In the genomic region with DNA sequence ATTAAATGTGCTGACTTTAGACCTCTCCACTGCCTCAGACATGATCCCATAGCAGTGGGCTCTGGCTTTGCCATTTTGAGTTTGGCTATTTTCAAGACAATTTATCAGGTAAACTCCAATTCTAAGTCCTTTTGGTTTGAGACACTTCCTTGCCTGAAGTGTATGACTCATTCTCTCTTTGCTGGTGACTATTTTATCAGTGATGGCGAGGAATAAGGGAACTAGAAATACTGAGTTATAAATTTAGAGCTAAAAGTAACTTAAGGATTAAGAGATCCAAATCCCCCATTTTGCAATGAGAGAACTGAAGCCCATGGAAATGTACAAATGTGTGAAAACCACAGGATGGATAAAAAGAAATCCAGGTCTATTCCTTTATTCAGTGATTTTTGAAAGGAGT, we compare ENCODE assay signal across 2 cellular contexts.
A peak's percentile ranks its signal among the peaks of the same experiment; 100 is the strongest.
TF ChIP-seq lines count a peak whose summit lies in the region.

No MANE protein-coding gene starts in this region.

TF ChIP-seq in A549, 52 proteins besides CTCF, POLR2A, EP300 and RAD21:
- no peak for TF ChIP-seq BCL3 (IDR thresholded peaks at IDR 0.05)
- no peak for TF ChIP-seq FOSL2 (IDR thresholded peaks at IDR 0.05)
- TF ChIP-seq FOSL2 (CRISPR knock-in tag; IDR thresholded peaks at IDR 0.05), result peak; percentile 40

TF ChIP-seq in IMR-90, 13 proteins besides CTCF, POLR2A, EP300 and RAD21 (continued from another document):
- no peak for TF ChIP-seq USF2 (IDR thresholded peaks at IDR 0.05; ENCODE audit: low read depth, low read length)
- no peak for TF ChIP-seq BHLHE40 (IDR thresholded peaks at IDR 0.05; ENCODE audit: low read depth, low read length)
- no peak for TF ChIP-seq FOS (IDR thresholded peaks at IDR 0.05; ENCODE audit: low read depth, low read length)
- TF ChIP-seq MAFK (IDR thresholded peaks at IDR 0.05; ENCODE audit: low read depth, low read length), result no peak
- no peak for TF ChIP-seq SMC3 (IDR thresholded peaks at IDR 0.05; ENCODE audit: low read depth, low read length)
- TF ChIP-seq, protein P1, sequence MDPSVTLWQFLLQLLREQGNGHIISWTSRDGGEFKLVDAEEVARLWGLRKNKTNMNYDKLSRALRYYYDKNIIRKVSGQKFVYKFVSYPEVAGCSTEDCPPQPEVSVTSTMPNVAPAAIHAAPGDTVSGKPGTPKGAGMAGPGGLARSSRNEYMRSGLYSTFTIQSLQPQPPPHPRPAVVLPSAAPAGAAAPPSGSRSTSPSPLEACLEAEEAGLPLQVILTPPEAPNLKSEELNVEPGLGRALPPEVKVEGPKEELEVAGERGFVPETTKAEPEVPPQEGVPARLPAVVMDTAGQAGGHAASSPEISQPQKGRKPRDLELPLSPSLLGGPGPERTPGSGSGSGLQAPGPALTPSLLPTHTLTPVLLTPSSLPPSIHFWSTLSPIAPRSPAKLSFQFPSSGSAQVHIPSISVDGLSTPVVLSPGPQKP (IDR thresholded peaks at IDR 0.05; ENCODE audit: borderline replicate concordance, low read depth, low read length), result no peak
- no peak for TF ChIP-seq NFE2L2 (IDR thresholded peaks at IDR 0.05; ENCODE audit: low read depth, low read length)
- no peak for TF ChIP-seq RCOR1 (IDR thresholded peaks at IDR 0.05; ENCODE audit: insufficient replicate concordance, low read length)
- TF ChIP-seq CHD1 (IDR thresholded peaks at IDR 0.05; ENCODE audit: low read depth, low read length), result no peak
- TF ChIP-seq MAZ (IDR thresholded peaks at IDR 0.05; ENCODE audit: borderline replicate concordance, low read depth, low read length), result no peak
